In the genomic region with DNA sequence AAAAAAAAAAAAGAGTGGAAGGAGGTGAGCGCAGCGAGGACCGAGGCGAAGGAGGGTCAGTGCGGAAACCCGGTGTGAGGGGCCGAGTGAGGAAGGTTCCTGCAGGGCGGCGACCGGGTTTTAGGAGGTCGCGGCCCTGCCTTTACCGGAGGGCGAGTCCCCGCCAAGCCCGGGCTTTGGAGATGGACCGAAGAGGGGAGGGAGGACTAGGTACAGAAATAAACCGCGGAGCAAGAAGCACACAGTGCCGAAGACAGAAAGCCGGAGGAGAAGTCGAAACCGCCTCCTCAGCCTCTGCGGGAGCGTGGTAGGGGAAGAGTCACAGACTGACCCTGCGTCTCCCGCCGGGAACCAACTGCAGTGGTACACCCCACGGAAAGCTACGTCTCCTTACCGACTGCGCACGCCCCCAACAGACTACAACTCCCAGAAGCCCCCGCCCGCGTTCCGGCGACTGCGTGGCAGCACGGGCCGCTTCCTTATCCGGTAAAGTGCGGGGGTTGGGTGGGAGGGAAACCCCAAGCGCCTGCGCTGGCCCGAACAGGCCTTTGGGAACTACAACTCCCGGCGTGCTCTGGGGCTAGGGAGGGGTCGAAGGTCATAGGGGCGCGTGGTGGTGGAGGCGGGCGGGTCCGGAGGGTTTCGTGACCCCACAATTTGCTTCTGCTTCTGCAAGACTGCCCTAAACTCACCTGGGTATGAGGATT, we compare ENCODE assay signal across 8 cellular contexts. TPM values are rescaled to one million over a fixed set of nuclear protein-coding genes. Genes with fewer than 3 reads are reported as not detected.
DNase-seq lines count a peak whose midpoint lies in the region; ATAC-seq and TF ChIP-seq lines count a peak whose summit lies in the region.

A gene (minus strand): TSS at position 365 of the 707 bp plus-strand sequence. CDS start 380 bp downstream, outside the sequence.

- H3K27me3 ChIP-seq in HAP-1 (ENCODE audit: low read depth) (no peaks in the 10 kb centered on the region), MG63 (no peaks in the 10 kb centered on the region)

- H3K36me3 Mint-ChIP-seq in nephron (ENCODE audit: low read depth), result peaks cover 22% of the 10 kb centered on the region

- H3K4me3 ChIP-seq in HAP-1 (peak within 1 kb of the TSS; percentile 80), MG63 (peak within 1 kb of the TSS; percentile 74)

- in situ Hi-C loops in G401 (cut with HindIII; ENCODE audit: low sequenced_read_pairs) (no loop called here), HAP-1 (cut with MboI; ENCODE audit: low sequenced_read_pairs) (no loop called here)

- peak; percentile 97 for DNase-seq in G401 (ENCODE audit: low spot score)
- DNase-seq in HAP-1 (ENCODE audit: low spot score in 2 of 2), result peak; percentile 94 to 98
- peak; percentile 96 for DNase-seq in MG63
- DNase-seq in SHP77 (lab: John Stamatoyannopoulos, UW), result peak; percentile 85 to 87
- DNase-seq in activated effector memory CD4-positive, alpha-beta T cell treated with Interleukin-2 at 50 U/mL for 16 hours, result peak; percentile 93
- DNase-seq in fibroblast of the conjunctiva (ENCODE audit: low read depth), result peak; percentile 95
- peak; percentile 96 for DNase-seq in stimulated activated naive CD8-positive, alpha-beta T cell treated with anti-CD3 and anti-CD28 coated beads, Interleukin-15, Interleukin-2, amounts not matched to agents 100 U/mL and 50 U/mL, for 24 hours

- H3K36me3 ChIP-seq in HAP-1 (replicated peaks) (peaks cover 15% of the 10 kb centered on the region), MG63 (peaks cover 12% of the 10 kb centered on the region)

- peaks cover 10% of the 10 kb centered on the region for H3K9me3 Mint-ChIP-seq in nephron

- H3K9me3 ChIP-seq in HAP-1 (no peaks in the 10 kb centered on the region), MG63 (no peaks in the 10 kb centered on the region)

- H3K4me1 Mint-ChIP-seq in nephron, result peaks cover 27% of the 10 kb centered on the region

- peak; percentile 98 for ATAC-seq in stimulated activated naive CD8-positive, alpha-beta T cell treated with anti-CD3 and anti-CD28 coated beads, Interleukin-15, Interleukin-2, amounts not matched to agents 100 U/mL and 50 U/mL, for 24 hours

- H3K27ac Mint-ChIP-seq in nephron, result peak within 1 kb of the TSS; percentile 82 to 90 (median 87)

- no peak for TF ChIP-seq CTCF in nephron (IDR thresholded peaks at IDR 0.05; ENCODE audit: unreplicated experiment in 3 of 3)

- H3K4me1 ChIP-seq in HAP-1, result peaks cover 26% of the 10 kb centered on the region

- H3K4me3 Mint-ChIP-seq in nephron, result peak within 1 kb of the TSS; percentile 97

- H3K27me3 Mint-ChIP-seq in nephron (ENCODE audit: low read depth), result no peaks in the 10 kb centered on the region

RNA-seq across cellular contexts. Expression of the gene that starts here (rescaled TPM):
- 4.1 and 5.5 TPM in 2 replicates for total RNA-seq in G401 (2014; rRNA removed; shearing (Covaris generic))
- total RNA-seq in MG63 (2014; rRNA removed; shearing (Covaris generic); ENCODE audit: low replicate concordance), result 4.0 and 4.1 TPM in 2 replicates

Comparison
In these comparisons a context has a peak if more than half of its experiments do, and no peak if none do; other contexts are left out.
1. Peak in every context shown above with its lines: DNase-seq, ATAC-seq and H3K4me3 ChIP-seq.